In genomic region chrX:102768984-102769761, GRCh38 we compare ENCODE assay signal across 8 cellular contexts. TPM values are rescaled to one million over a fixed set of nuclear protein-coding genes. Genes with fewer than 3 reads are reported as not detected.
DNase-seq lines count a peak whose midpoint lies in the region; ATAC-seq, FAIRE-seq and TF ChIP-seq lines count a peak whose summit lies in the region.

No MANE protein-coding gene starts in this region.

- H3K9me3 ChIP-seq in right atrium auricular region (no peaks in the 10 kb centered on the region), psoas muscle (no peaks in the 10 kb centered on the region)

- DNase-seq in GM12891 (ENCODE audit: insufficient read length, low spot score) (peak; percentile 30), NCI-H1105 treated with DMSO at 0.1 percent for 48 hours (lab: John Stamatoyannopoulos, UW) (peak; percentile 81), SW 1271 (lab: John Stamatoyannopoulos, UW) (peak; percentile 5 to 54), amniotic epithelial cell (ENCODE audit: low read depth) (peak; percentile 88), right atrium auricular region (ENCODE audit: low spot score) (peak; percentile 89), psoas muscle (peak; percentile 56 to 69), urothelium cell line (ENCODE audit: low spot score) (peak; percentile 85)

- H3K27me3 ChIP-seq in right atrium auricular region (no peaks in the 10 kb centered on the region), psoas muscle (ENCODE audit: insufficient read depth in 3 of 3, low read length in 2 of 3) (no peaks in the 10 kb centered on the region)

- intact Hi-C loops in psoas muscle (cut with DNase I) = loop anchor here in 1 of 2 donors (1.0 kb wide), 1 partner anchor 41 kb away; no protein-coding TSS in a partner anchor

- no peak for TF ChIP-seq CTCF in right atrium auricular region (IDR thresholded peaks at IDR 0.05)
- no peak for TF ChIP-seq CTCF in psoas muscle (IDR thresholded peaks at IDR 0.05)

- H3K36me3 ChIP-seq in right atrium auricular region (no peaks in the 10 kb centered on the region), psoas muscle (ENCODE audit: insufficient read depth in 1 of 2, low read depth in 1 of 2) (no peaks in the 10 kb centered on the region)

- peak; percentile 68 for TF ChIP-seq POLR2A in GM12891 (IDR thresholded peaks at IDR 0.05; ENCODE audit: low read depth, low read length)

- peak; percentile 98 for ATAC-seq in HG02678 (IDR thresholded peaks at IDR 0.05; ENCODE audit: unreplicated experiment)
- ATAC-seq in psoas muscle = peak; percentile 89 to 96 (median 94)

- H3K4me1 ChIP-seq in right atrium auricular region (no peaks in the 10 kb centered on the region), psoas muscle (peaks cover 6% of the 10 kb centered on the region)

- FAIRE-seq in GM12891 (lab: Jason Lieb, UNC) (peak; percentile 97), urothelium cell line (lab: Jason Lieb, UNC) (no peak)

- peak overlapping the region; percentile 33 to 55 for H3K27ac ChIP-seq in right atrium auricular region
- peak overlapping the region; percentile 63 for H3K27ac ChIP-seq in psoas muscle

- peak overlapping the region; percentile 54 to 56 for H3K4me3 ChIP-seq in right atrium auricular region
- H3K4me3 ChIP-seq in psoas muscle = peak overlapping the region; percentile 77

- 0 to 13% (median 1%) methylated on average over 22 of the region's 22 CpGs for WGBS in psoas muscle, 3 donors

TF ChIP-seq in GM12891, 5 proteins besides CTCF, POLR2A, EP300 and RAD21:
- TF ChIP-seq POU2F2 (IDR thresholded peaks at IDR 0.05; ENCODE audit: low read depth, low read length) = no peak
- 0 out of 2 replicates have a peak, but pooled peaks have one; percentile 41 for TF ChIP-seq TAF1 (IDR thresholded peaks at IDR 0.05; ENCODE audit: low read depth, low read length)
- TF ChIP-seq POLR2AphosphoS5 (IDR thresholded peaks at IDR 0.05; ENCODE audit: low read depth, low read length) = peak; percentile 59; the same call in 1 of the 2 replicates
- no peak for TF ChIP-seq PAX5 (IDR thresholded peaks at IDR 0.05; ENCODE audit: insufficient read depth, low read length, severe bottlenecking)

RNA-seq across cellular contexts. Expression of gene GPRASP3, which starts 48.6 kb away (rescaled TPM):
- 1.1 TPM for polyA plus RNA-seq in GM12891 (2012; ENCODE audit: low read depth, missing spikeins)
- total RNA-seq in right atrium auricular region (1 to 10 TPM; 3.4 to 3.7 TPM), psoas muscle (1 to 10 TPM; 1.5 to 6.2 (median 3.0) TPM)
- polyA plus RNA-seq in psoas muscle = 1 to 10 TPM in 1 of 3 donors, under 1 TPM in 2; 0.52 to 2.3 (median 0.86) TPM

RNA-seq across cellular contexts. Expression of gene GPRASP2, which starts 56.9 kb away (rescaled TPM):
- polyA plus RNA-seq in GM12891 (2012; ENCODE audit: low read depth, missing spikeins) = 0.37 TPM
- total RNA-seq in right atrium auricular region (10 to 100 TPM; 14.8 to 21.9 TPM), psoas muscle (10 to 100 TPM in 1 of 4 donors, 1 to 10 TPM in 3; 3.1 to 11.6 (median 3.4) TPM)
- 1 to 10 TPM in 2 of 3 donors, under 1 TPM in 1; 0.89 to 1.8 (median 1.4) TPM for polyA plus RNA-seq in psoas muscle

Comparison
In these comparisons a context has a peak if more than half of its experiments do, and no peak if none do; other contexts are left out.
1. Peak in every context shown above with its lines: DNase-seq, ATAC-seq, H3K4me3 ChIP-seq and H3K27ac ChIP-seq.
2. DNase-seq: peak in every context shown above with its lines; median percentile 89 in right atrium auricular region; 88 in amniotic epithelial cell; 85 in urothelium cell line; 81 in NCI-H1105 treated with DMSO at 0.1 percent for 48 hours; 62 in psoas muscle; 30 in GM12891; 30 in SW 1271.